ENCODE assay signal across 8 cellular contexts in genomic region chr13:40974460-40975407, GRCh38. TPM values are rescaled to one million over a fixed set of nuclear protein-coding genes. Genes with fewer than 3 reads are reported as not detected.
DNase-seq lines count a peak whose midpoint lies in the region; ATAC-seq and TF ChIP-seq lines count a peak whose summit lies in the region.

No MANE protein-coding gene starts in this region.

- H3K4me1 ChIP-seq in endodermal cell (ENCODE audit: control insufficient read depth, insufficient read depth, low read length) (no peaks in the 10 kb centered on the region), vagina (peaks cover 89% of the 10 kb centered on the region)

- H3K9me3 ChIP-seq in endodermal cell (ENCODE audit: control insufficient read depth, low read length) (no peaks in the 10 kb centered on the region), vagina (no peaks in the 10 kb centered on the region)

- H3K36me3 Mint-ChIP-seq in endodermal cell (ENCODE audit: low read depth) = no peaks in the 10 kb centered on the region

- no peak overlapping the region for H3K4me3 Mint-ChIP-seq in endodermal cell

- peak; percentile 72 for ATAC-seq in GM19463 (IDR thresholded peaks at IDR 0.05; ENCODE audit: unreplicated experiment)
- ATAC-seq in HG03460 (IDR thresholded peaks at IDR 0.05; ENCODE audit: unreplicated experiment) = peak; percentile 82

- H3K27me3 ChIP-seq in endodermal cell (ENCODE audit: control insufficient read depth, insufficient read depth, low read length, poor library complexity, severe bottlenecking) (no peaks in the 10 kb centered on the region), vagina (no peaks in the 10 kb centered on the region)

- H3K27ac ChIP-seq in endodermal cell (ENCODE audit: low read depth, low read length) = no peak overlapping the region
- H3K27ac ChIP-seq in vagina = no peak overlapping the region

- no peak overlapping the region for H3K27ac Mint-ChIP-seq in endodermal cell

- H3K4me1 Mint-ChIP-seq in endodermal cell = peaks cover 24% of the 10 kb centered on the region

- H3K27me3 Mint-ChIP-seq in endodermal cell (ENCODE audit: insufficient read depth) = no peaks in the 10 kb centered on the region

- no peak overlapping the region for H3K9ac ChIP-seq in endodermal cell (ENCODE audit: extremely low read depth, low read length, poor library complexity, severe bottlenecking)

- H3K9me3 Mint-ChIP-seq in endodermal cell = no peaks in the 10 kb centered on the region

- DNase-seq in EH (ENCODE audit: low read depth) (peak; percentile 44), SK-MEL-5 (ENCODE audit: low read depth, low spot score) (peak; percentile 82), endodermal cell (peak; percentile 64), myocyte (ENCODE audit: low read depth) (peak; percentile 57), vagina (ENCODE audit: extremely low spot score in 2 of 2) (no peak), putamen (ENCODE audit: low spot score) (no peak)

- H3K4me3 ChIP-seq in endodermal cell (ENCODE audit: low read length) (no peak overlapping the region), vagina (no peak overlapping the region)

- TF ChIP-seq CTCF in endodermal cell (conservative IDR thresholded peaks at IDR 0.05) (peak; percentile 82), vagina (IDR thresholded peaks at IDR 0.05) (peak in 1 of 3 experiments; percentile 4)

- intact Hi-C loops in vagina (cut with DNase I) = no loop called here

- in situ Hi-C loops in SK-MEL-5 (cut with HindIII; ENCODE audit: low pct_unique_long_range_greater_than_20kb, low sequenced_read_pairs) = no loop called here

- no peak for TF ChIP-seq POLR2A in vagina (IDR thresholded peaks at IDR 0.05)

- H3K36me3 ChIP-seq in endodermal cell (ENCODE audit: control insufficient read depth, insufficient read depth, low read length) (no peaks in the 10 kb centered on the region), vagina (no peaks in the 10 kb centered on the region)

- 50 to 62% methylated on average over 2 to 3 of the region's 4 CpGs for whole genome bisulfite sequencing in endodermal cell (ENCODE audit: insufficient coverage in 1 of 2, insufficient read length in 1 of 2), 2 experiments

RNA-seq across cellular contexts. Expression of gene ELF1, which starts 44.4 kb away (rescaled TPM):
- 51.0 and 56.7 TPM in 2 replicates for total RNA-seq in SK-MEL-5 (2014; rRNA removed; shearing (Covaris generic))
- 42.5 and 49.7 TPM in 2 replicates for polyA plus RNA-seq in SK-MEL-5 (2015; cell fraction: cytosol; rRNA removed)
- polyA plus RNA-seq in SK-MEL-5 (2015; cell fraction: nucleus; rRNA removed) = 21.9 and 33.2 TPM in 2 replicates
- total RNA-seq in endodermal cell (10 to 100 TPM; 36.0 to 44.1 TPM), myocyte (21.5 and 25.0 TPM in 2 replicates), vagina (101 TPM)
- 21.2 TPM for polyA plus RNA-seq in endodermal cell (2013, experiment 1 of 2)
- 20.6 TPM for polyA plus RNA-seq in endodermal cell (2013, experiment 2 of 2)
- 18.1 TPM for polyA plus RNA-seq in myocyte (2012)

Comparison
In these comparisons a context has a peak if more than half of its experiments do, and no peak if none do; other contexts are left out.
1. DNase-seq: peak in EH (single experiment), SK-MEL-5 (single experiment), endodermal cell (single experiment) and myocyte (single experiment); none in vagina (0 of 2) and putamen (single experiment).